In genomic region chr14:99829450-99829849, GRCh38 we compare ENCODE assay signal across 25 cellular contexts. TPM values are rescaled to one million over a fixed set of nuclear protein-coding genes. Genes with fewer than 3 reads are reported as not detected.
"Had no signal": no experiment of that assay in that cellular context is flagged by ENCODE, and none has a peak within 500 bp of the region (broad histone marks: within the 10 kb centered on the region; RNA-seq: fewer than 3 reads in every experiment).

No MANE protein-coding gene starts in this region.

- H3K27ac ChIP-seq: coronary artery, esophagus muscularis mucosa, foreskin keratinocyte, gastroesophageal sphincter, heart left ventricle, left lung, prostate gland, right atrium auricular region, thoracic aorta, tibial nerve, upper lobe of left lung had no signal

- H3K36me3 ChIP-seq: esophagus muscularis mucosa, gastroesophageal sphincter, heart left ventricle, left lung, prostate gland, right atrium auricular region, thoracic aorta, tibial nerve, upper lobe of left lung had no signal

- ATAC-seq: foreskin keratinocyte; gastroesophageal sphincter; heart left ventricle; left cardiac atrium; left lung; naive thymus-derived CD8-positive, alpha-beta T cell; sciatic nerve had no signal

- H3K9me3 Mint-ChIP-seq: nephron progenitor cell had no signal

- H3K4me1 ChIP-seq: esophagus muscularis mucosa, foreskin keratinocyte, heart left ventricle, left lung, prostate gland, right atrium auricular region, upper lobe of left lung had no signal

- DNase-seq: dermis blood vessel endothelial cell; effector memory CD4-positive, alpha-beta T cell; foreskin keratinocyte; heart left ventricle; hippocampal formation; left cardiac atrium; left lung; naive thymus-derived CD8-positive, alpha-beta T cell; nephron progenitor cell; nucleus accumbens; stimulated activated CD4-positive, alpha-beta T cell treated with anti-CD3 and anti-CD28 coated beads, Interleukin-12 subunit alpha, Interleukin-12 subunit beta, amount 100 ng/mL, for 4 hours; stimulated activated CD4-positive, alpha-beta T cell treated with anti-CD3 and anti-CD28 coated beads, Interleukin-1b, Interleukin-23, amount 100 ng/mL, for 48 hours; stimulated activated CD4-positive, alpha-beta T cell treated with anti-CD3 and anti-CD28 coated beads, Interleukin-4, amount 100 ng/mL, for 1 hour; stimulated activated CD8-positive, alpha-beta memory T cell treated with anti-CD3 and anti-CD28 coated beads, Interleukin-4, amount 100 ng/mL, for 48 hours; stimulated activated naive CD4-positive, alpha-beta T cell treated with Interleukin-2 at 50 U/mL for 16 hours; upper lobe of left lung had no signal

- H3K27me3 ChIP-seq: esophagus muscularis mucosa, gastroesophageal sphincter, heart left ventricle, left lung, right atrium auricular region, tibial nerve, upper lobe of left lung had no signal

- H3K9me3 ChIP-seq: esophagus muscularis mucosa, gastroesophageal sphincter, heart left ventricle, left lung, prostate gland, right atrium auricular region, thoracic aorta, tibial nerve, upper lobe of left lung had no signal

- H3K4me3 Mint-ChIP-seq: naive thymus-derived CD8-positive, alpha-beta T cell; nephron progenitor cell had no signal

- H3K27ac Mint-ChIP-seq: naive thymus-derived CD8-positive, alpha-beta T cell; nephron progenitor cell had no signal

- H3K4me3 ChIP-seq: coronary artery, esophagus muscularis mucosa, gastroesophageal sphincter, heart left ventricle, left lung, prostate gland, right atrium auricular region, smooth muscle cell, thoracic aorta, tibial nerve, upper lobe of left lung had no signal

- H3K4me1 Mint-ChIP-seq: naive thymus-derived CD8-positive, alpha-beta T cell; nephron progenitor cell had no signal

- H3K4me2 ChIP-seq: smooth muscle cell had no signal

RNA-seq across cellular contexts. Expression of gene EML1, which starts 36.2 kb away (rescaled TPM):
- total RNA-seq: naive thymus-derived CD8-positive, alpha-beta T cell had no signal
- polyA plus RNA-seq: naive thymus-derived CD8-positive, alpha-beta T cell had no signal
